ENCODE assay signal across 13 cellular contexts in the genomic region with DNA sequence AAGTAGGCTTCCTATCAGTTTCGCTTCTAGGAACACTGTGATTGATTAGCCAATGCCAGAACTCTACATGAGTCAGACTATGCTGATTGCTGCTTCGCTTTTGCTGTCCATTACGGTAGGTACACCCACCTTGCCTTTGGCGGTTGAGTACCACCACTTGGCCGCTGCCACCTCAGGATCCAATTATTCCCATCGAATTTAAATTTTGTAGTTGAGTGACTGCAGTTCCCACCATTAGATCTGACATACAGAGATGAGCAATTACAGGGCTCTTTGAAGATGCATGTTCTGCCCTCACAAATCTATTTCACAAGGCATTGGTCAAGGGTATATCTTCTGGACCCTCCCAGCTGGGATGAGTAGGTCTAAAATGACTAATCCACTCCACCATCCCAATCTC. TPM values are rescaled to one million over a fixed set of nuclear protein-coding genes. Genes with fewer than 3 reads are reported as not detected.
"Had no signal": no experiment of that assay in that cellular context is flagged by ENCODE, and none has a peak within 500 bp of the region (broad histone marks: within the 10 kb centered on the region; RNA-seq: fewer than 3 reads in every experiment).

No MANE protein-coding gene starts in this region.

RNA-seq across cellular contexts. Expression of a gene that starts 41.9 kb away (rescaled TPM):
- total RNA-seq: activated B cell treated with CpG ODN at 0.5 μM for 24 hours; activated CD4-positive, alpha-beta memory T cell treated with anti-CD3 and anti-CD28 coated beads for 36 hours; activated CD4-positive, alpha-beta memory T cell treated with anti-CD3 and anti-CD28 coated beads, Interleukin-2, amount 10 ng/mL, durations not matched to agents 7 days and 5 days; activated CD4-positive, alpha-beta T cell treated with anti-CD3 and anti-CD28 coated beads for 36 hours; activated CD4-positive, alpha-beta T cell treated with anti-CD3 and anti-CD28 coated beads, Interleukin-2, amount 10 ng/mL, durations not matched to agents 24 days and 14 days; activated CD4-positive, alpha-beta T cell treated with anti-CD3 and anti-CD28 coated beads, Interleukin-2, amount 10 ng/mL, durations not matched to agents 7 days and 5 days; activated CD8-positive, alpha-beta memory T cell treated with anti-CD3 and anti-CD28 coated beads for 36 hours; activated CD8-positive, alpha-beta memory T cell treated with anti-CD3 and anti-CD28 coated beads, Interleukin-2, amount 10 ng/mL, durations not matched to agents 7 days and 5 days; activated CD8-positive, alpha-beta T cell treated with anti-CD3 and anti-CD28 coated beads for 36 hours; activated CD8-positive, alpha-beta T cell treated with anti-CD3 and anti-CD28 coated beads, Interleukin-2, amount 10 ng/mL, durations not matched to agents 7 days and 5 days; T-helper 1 cell treated with Interleukin-12 subunit alpha and Interleukin-12 subunit beta and Interleukin-4 antibody, amounts not matched to agents 30 ng/mL and 1 ng/mL, for 36 hours; T-helper 17 cell; T-helper 2 cell treated with Interferon-gamma antibody and Interleukin-4, amounts not matched to agents 100 ng/mL and 5 ng/mL, for 36 hours had no signal

RNA-seq across cellular contexts. Expression of a gene that starts 43.3 kb away (rescaled TPM):
- total RNA-seq: activated B cell treated with CpG ODN at 0.5 μM for 24 hours; activated CD4-positive, alpha-beta memory T cell treated with anti-CD3 and anti-CD28 coated beads for 36 hours; activated CD4-positive, alpha-beta memory T cell treated with anti-CD3 and anti-CD28 coated beads, Interleukin-2, amount 10 ng/mL, durations not matched to agents 7 days and 5 days; activated CD4-positive, alpha-beta T cell treated with anti-CD3 and anti-CD28 coated beads for 36 hours; activated CD4-positive, alpha-beta T cell treated with anti-CD3 and anti-CD28 coated beads, Interleukin-2, amount 10 ng/mL, durations not matched to agents 24 days and 14 days; activated CD4-positive, alpha-beta T cell treated with anti-CD3 and anti-CD28 coated beads, Interleukin-2, amount 10 ng/mL, durations not matched to agents 7 days and 5 days; activated CD8-positive, alpha-beta memory T cell treated with anti-CD3 and anti-CD28 coated beads for 36 hours; activated CD8-positive, alpha-beta memory T cell treated with anti-CD3 and anti-CD28 coated beads, Interleukin-2, amount 10 ng/mL, durations not matched to agents 7 days and 5 days; activated CD8-positive, alpha-beta T cell treated with anti-CD3 and anti-CD28 coated beads for 36 hours; activated CD8-positive, alpha-beta T cell treated with anti-CD3 and anti-CD28 coated beads, Interleukin-2, amount 10 ng/mL, durations not matched to agents 7 days and 5 days; T-helper 1 cell treated with Interleukin-12 subunit alpha and Interleukin-12 subunit beta and Interleukin-4 antibody, amounts not matched to agents 30 ng/mL and 1 ng/mL, for 36 hours; T-helper 17 cell; T-helper 2 cell treated with Interferon-gamma antibody and Interleukin-4, amounts not matched to agents 100 ng/mL and 5 ng/mL, for 36 hours had no signal
